Comparison of ENCODE assay signal across 15 cellular contexts in genomic region chr9:125003332-125003731, GRCh38.
DNase-seq lines count a peak whose midpoint lies in the region; ATAC-seq, FAIRE-seq and TF ChIP-seq lines count a peak whose summit lies in the region.
"Had no signal": no experiment of that assay in that cellular context is flagged by ENCODE, and none has a peak within 500 bp of the region (broad histone marks: within the 10 kb centered on the region; RNA-seq: fewer than 3 reads in every experiment).

No MANE protein-coding gene starts in this region.

- H3K4me3 Mint-ChIP-seq in WTC11: no peak overlapping the region
- H3K4me3 Mint-ChIP-seq: B cell; CD8-positive, alpha-beta T cell had no signal

- H3K27me3 ChIP-seq in right lobe of liver (no peaks in the 10 kb centered on the region), gastrocnemius medialis (no peaks in the 10 kb centered on the region)
- H3K27me3 ChIP-seq: BLaER1 treated with 17β-estradiol and CSF1 and Interleukin-3, amounts not matched to agents 10 nM and 100 nM had no signal

- CTCF ChIA-PET in WTC11 (lab: Charles Lee): no interaction called here

- in situ Hi-C loops in gastrocnemius medialis (cut with MboI; ENCODE audit: low sequenced_read_pairs in 4 of 4): no loop called here

- no peak for TF ChIP-seq CTCF in WTC11 (IDR thresholded peaks at IDR 0.05)
- TF ChIP-seq CTCF in right lobe of liver (IDR thresholded peaks at IDR 0.05): no peak
- TF ChIP-seq CTCF in gastrocnemius medialis (IDR thresholded peaks at IDR 0.05 in 4 of 5, conservative IDR thresholded peaks at IDR 0.05 in 1 of 5): no peak

- intact Hi-C loops in right lobe of liver (cut with DNase I): no loop called here
- intact Hi-C loops in gastrocnemius medialis (cut with DNase I; ENCODE audit: low total_unique reads): no loop called here

- H3K4me1 ChIP-seq in right lobe of liver (no peaks in the 10 kb centered on the region), gastrocnemius medialis (no peaks in the 10 kb centered on the region)
- H3K4me1 ChIP-seq: BLaER1 treated with 17β-estradiol and CSF1 and Interleukin-3, amounts not matched to agents 10 nM and 100 nM; HAP-1 had no signal

- H3K27ac ChIP-seq in right lobe of liver: no peak overlapping the region
- H3K27ac ChIP-seq in gastrocnemius medialis: no peak overlapping the region
- H3K27ac ChIP-seq: BLaER1 treated with 17β-estradiol and CSF1 and Interleukin-3, amounts not matched to agents 10 nM and 100 nM had no signal

- H3K9me3 ChIP-seq in right lobe of liver (no peaks in the 10 kb centered on the region), gastrocnemius medialis (no peaks in the 10 kb centered on the region)
- H3K9me3 ChIP-seq: BLaER1 treated with 17β-estradiol and CSF1 and Interleukin-3, amounts not matched to agents 10 nM and 100 nM; HAP-1 had no signal

- peak overlapping the region; percentile 76 for H3K27ac Mint-ChIP-seq in WTC11
- H3K27ac Mint-ChIP-seq: B cell; CD8-positive, alpha-beta T cell had no signal

- H3K27me3 Mint-ChIP-seq in WTC11 (ENCODE audit: low read depth): no peaks in the 10 kb centered on the region
- H3K27me3 Mint-ChIP-seq: B cell had no signal

- no peak for TF ChIP-seq POLR2A in H54 (IDR thresholded peaks at IDR 0.05; ENCODE audit: low read depth, low read length)
- TF ChIP-seq POLR2A in right lobe of liver (IDR thresholded peaks at IDR 0.05): no peak
- no peak for TF ChIP-seq POLR2A in gastrocnemius medialis (IDR thresholded peaks at IDR 0.05)

- FAIRE-seq in H54 (lab: Jason Lieb, UNC): peak; percentile 69
- FAIRE-seq: GM12878, H1 had no signal

- no peak for DNase-seq in H54 (ENCODE audit: insufficient read length, low spot score)
- no peak for DNase-seq in WTC11 (ENCODE audit: low spot score)
- no peak for DNase-seq in right lobe of liver
- no peak for DNase-seq in gastrocnemius medialis
- DNase-seq in mesenteric fat pad (ENCODE audit: low spot score): no peak
- DNase-seq in GM03348 (ENCODE audit: low spot score): no peak
- DNase-seq: Calu3; CD8-positive, alpha-beta T cell; DMS79 treated with DMSO at 0.1 percent for 48 hours; GF-D8 had no signal

- no peaks in the 10 kb centered on the region for H3K9me3 Mint-ChIP-seq in WTC11
- H3K9me3 Mint-ChIP-seq: CD8-positive, alpha-beta T cell had no signal

- WGBS in right lobe of liver (ENCODE audit: insufficient coverage, low coverage, low lambda C conversion rate, missing lambda C conversion rate): 58% methylated on average over 7 of the region's 7 CpGs

- no peaks in the 10 kb centered on the region for H3K4me1 Mint-ChIP-seq in WTC11
- H3K4me1 Mint-ChIP-seq: B cell had no signal

- no peak overlapping the region for H3K4me3 ChIP-seq in right lobe of liver
- H3K4me3 ChIP-seq in gastrocnemius medialis: no peak overlapping the region
- H3K4me3 ChIP-seq: BLaER1 treated with 17β-estradiol and CSF1 and Interleukin-3, amounts not matched to agents 10 nM and 100 nM; GM12878; HAP-1 had no signal

- ATAC-seq in WTC11 (no peak), right lobe of liver (peak; percentile 67 to 90 (median 72)), gastrocnemius medialis (no peak)
- ATAC-seq: CD8-positive, alpha-beta T cell; GM12878 had no signal

- H3K36me3 ChIP-seq in right lobe of liver (no peaks in the 10 kb centered on the region), gastrocnemius medialis (no peaks in the 10 kb centered on the region)

- H3K36me3 Mint-ChIP-seq in WTC11: peaks cover 16% of the 10 kb centered on the region

- POLR2A ChIA-PET in WTC11 (lab: Charles Lee): no interaction called here

TF ChIP-seq in WTC11, 78 proteins besides CTCF, POLR2A, EP300 and RAD21 (continues in another document):
- TF ChIP-seq SMAD4 (CRISPR knock-in tag; IDR thresholded peaks at IDR 0.05) (no peak), GRHL2 (CRISPR knock-in tag; IDR thresholded peaks at IDR 0.05; ENCODE audit: insufficient replicate concordance, severe bottlenecking) (no peak), ZBTB43 (CRISPR knock-in tag; IDR thresholded peaks at IDR 0.05) (no peak), NFE2L1 (CRISPR knock-in tag; IDR thresholded peaks at IDR 0.05) (no peak), MLX (CRISPR knock-in tag; IDR thresholded peaks at IDR 0.05) (no peak), NFATC4 (CRISPR knock-in tag; IDR thresholded peaks at IDR 0.05) (no peak), CBFB (CRISPR knock-in tag; IDR thresholded peaks at IDR 0.05; ENCODE audit: low read depth) (no peak), ZMAT4 (CRISPR knock-in tag; IDR thresholded peaks at IDR 0.05) (no peak), ZNF423 (CRISPR knock-in tag; IDR thresholded peaks at IDR 0.05) (no peak), HMGA2 (CRISPR knock-in tag; IDR thresholded peaks at IDR 0.05) (no peak), ESRRA (CRISPR knock-in tag; IDR thresholded peaks at IDR 0.05; ENCODE audit: borderline replicate concordance) (no peak), NR2C2 (CRISPR knock-in tag; IDR thresholded peaks at IDR 0.05) (no peak)
- TF ChIP-seq, protein P1, sequence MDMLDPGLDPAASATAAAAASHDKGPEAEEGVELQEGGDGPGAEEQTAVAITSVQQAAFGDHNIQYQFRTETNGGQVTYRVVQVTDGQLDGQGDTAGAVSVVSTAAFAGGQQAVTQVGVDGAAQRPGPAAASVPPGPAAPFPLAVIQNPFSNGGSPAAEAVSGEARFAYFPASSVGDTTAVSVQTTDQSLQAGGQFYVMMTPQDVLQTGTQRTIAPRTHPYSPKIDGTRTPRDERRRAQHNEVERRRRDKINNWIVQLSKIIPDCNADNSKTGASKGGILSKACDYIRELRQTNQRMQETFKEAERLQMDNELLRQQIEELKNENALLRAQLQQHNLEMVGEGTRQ (CRISPR knock-in tag; IDR thresholded peaks at IDR 0.05): no peak
- TF ChIP-seq, protein P2, sequence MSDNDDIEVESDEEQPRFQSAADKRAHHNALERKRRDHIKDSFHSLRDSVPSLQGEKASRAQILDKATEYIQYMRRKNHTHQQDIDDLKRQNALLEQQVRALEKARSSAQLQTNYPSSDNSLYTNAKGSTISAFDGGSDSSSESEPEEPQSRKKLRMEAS (CRISPR knock-in tag; IDR thresholded peaks at IDR 0.05): no peak
- TF ChIP-seq, protein P3, sequence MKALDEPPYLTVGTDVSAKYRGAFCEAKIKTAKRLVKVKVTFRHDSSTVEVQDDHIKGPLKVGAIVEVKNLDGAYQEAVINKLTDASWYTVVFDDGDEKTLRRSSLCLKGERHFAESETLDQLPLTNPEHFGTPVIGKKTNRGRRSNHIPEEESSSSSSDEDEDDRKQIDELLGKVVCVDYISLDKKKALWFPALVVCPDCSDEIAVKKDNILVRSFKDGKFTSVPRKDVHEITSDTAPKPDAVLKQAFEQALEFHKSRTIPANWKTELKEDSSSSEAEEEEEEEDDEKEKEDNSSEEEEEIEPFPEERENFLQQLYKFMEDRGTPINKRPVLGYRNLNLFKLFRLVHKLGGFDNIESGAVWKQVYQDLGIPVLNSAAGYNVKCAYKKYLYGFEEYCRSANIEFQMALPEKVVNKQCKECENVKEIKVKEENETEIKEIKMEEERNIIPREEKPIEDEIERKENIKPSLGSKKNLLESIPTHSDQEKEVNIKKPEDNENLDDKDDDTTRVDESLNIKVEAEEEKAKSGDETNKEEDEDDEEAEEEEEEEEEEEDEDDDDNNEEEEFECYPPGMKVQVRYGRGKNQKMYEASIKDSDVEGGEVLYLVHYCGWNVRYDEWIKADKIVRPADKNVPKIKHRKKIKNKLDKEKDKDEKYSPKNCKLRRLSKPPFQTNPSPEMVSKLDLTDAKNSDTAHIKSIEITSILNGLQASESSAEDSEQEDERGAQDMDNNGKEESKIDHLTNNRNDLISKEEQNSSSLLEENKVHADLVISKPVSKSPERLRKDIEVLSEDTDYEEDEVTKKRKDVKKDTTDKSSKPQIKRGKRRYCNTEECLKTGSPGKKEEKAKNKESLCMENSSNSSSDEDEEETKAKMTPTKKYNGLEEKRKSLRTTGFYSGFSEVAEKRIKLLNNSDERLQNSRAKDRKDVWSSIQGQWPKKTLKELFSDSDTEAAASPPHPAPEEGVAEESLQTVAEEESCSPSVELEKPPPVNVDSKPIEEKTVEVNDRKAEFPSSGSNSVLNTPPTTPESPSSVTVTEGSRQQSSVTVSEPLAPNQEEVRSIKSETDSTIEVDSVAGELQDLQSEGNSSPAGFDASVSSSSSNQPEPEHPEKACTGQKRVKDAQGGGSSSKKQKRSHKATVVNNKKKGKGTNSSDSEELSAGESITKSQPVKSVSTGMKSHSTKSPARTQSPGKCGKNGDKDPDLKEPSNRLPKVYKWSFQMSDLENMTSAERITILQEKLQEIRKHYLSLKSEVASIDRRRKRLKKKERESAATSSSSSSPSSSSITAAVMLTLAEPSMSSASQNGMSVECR (CRISPR knock-in tag; IDR thresholded peaks at IDR 0.05; ENCODE audit: borderline replicate concordance): no peak

Comparison
In these comparisons a context has a peak if more than half of its experiments do, and no peak if none do; other contexts are left out.
1. ATAC-seq: peak in right lobe of liver (4 of 4); none in WTC11 (single experiment) and gastrocnemius medialis (0 of 2).